Comparison of ENCODE assay signal across 1 cellular context in the genomic region with DNA sequence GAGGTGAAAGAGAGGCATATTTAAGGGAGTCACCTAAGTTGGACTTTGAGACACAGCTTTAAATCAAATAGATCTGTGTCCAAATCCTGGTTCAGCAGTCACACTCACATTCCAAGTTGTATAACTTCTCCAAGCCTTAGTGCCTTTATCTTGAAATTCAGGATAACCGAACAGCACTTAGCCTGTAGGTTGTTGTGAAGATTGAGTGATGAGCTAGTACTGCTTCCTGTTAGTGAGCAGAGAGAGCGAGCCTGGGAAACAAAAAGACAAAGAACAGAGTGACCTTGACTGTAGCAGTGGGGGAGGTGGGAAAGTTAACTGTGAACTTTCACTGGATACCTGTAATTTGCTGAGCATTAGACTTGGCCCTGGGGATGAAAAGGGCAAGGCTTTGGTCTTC.
TF ChIP-seq lines count a peak whose summit lies in the region.

No MANE protein-coding gene starts in this region.

TF ChIP-seq in GM12878, 131 proteins besides CTCF, POLR2A, EP300 and RAD21:
- TF ChIP-seq KDM1A (IDR thresholded peaks at IDR 0.05; ENCODE audit: borderline replicate concordance) = no peak
- TF ChIP-seq ZBED1 (IDR thresholded peaks at IDR 0.05; ENCODE audit: borderline replicate concordance) = no peak
- TF ChIP-seq, protein P1, sequence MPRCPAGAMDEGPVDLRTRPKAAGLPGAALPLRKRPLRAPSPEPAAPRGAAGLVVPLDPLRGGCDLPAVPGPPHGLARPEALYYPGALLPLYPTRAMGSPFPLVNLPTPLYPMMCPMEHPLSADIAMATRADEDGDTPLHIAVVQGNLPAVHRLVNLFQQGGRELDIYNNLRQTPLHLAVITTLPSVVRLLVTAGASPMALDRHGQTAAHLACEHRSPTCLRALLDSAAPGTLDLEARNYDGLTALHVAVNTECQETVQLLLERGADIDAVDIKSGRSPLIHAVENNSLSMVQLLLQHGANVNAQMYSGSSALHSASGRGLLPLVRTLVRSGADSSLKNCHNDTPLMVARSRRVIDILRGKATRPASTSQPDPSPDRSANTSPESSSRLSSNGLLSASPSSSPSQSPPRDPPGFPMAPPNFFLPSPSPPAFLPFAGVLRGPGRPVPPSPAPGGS (IDR thresholded peaks at IDR 0.05; ENCODE audit: borderline replicate concordance, insufficient read depth, low read depth, low read length, poor library complexity, severe bottlenecking) = no peak
- no peak for TF ChIP-seq HDAC6 (IDR thresholded peaks at IDR 0.05; ENCODE audit: unreplicated experiment)
- TF ChIP-seq PML (IDR thresholded peaks at IDR 0.05; ENCODE audit: low read length) = no peak
- no peak for TF ChIP-seq KAT2A (conservative IDR thresholded peaks at IDR 0.05; ENCODE audit: control insufficient read depth, low read depth, low read length)
- TF ChIP-seq, protein P2, sequence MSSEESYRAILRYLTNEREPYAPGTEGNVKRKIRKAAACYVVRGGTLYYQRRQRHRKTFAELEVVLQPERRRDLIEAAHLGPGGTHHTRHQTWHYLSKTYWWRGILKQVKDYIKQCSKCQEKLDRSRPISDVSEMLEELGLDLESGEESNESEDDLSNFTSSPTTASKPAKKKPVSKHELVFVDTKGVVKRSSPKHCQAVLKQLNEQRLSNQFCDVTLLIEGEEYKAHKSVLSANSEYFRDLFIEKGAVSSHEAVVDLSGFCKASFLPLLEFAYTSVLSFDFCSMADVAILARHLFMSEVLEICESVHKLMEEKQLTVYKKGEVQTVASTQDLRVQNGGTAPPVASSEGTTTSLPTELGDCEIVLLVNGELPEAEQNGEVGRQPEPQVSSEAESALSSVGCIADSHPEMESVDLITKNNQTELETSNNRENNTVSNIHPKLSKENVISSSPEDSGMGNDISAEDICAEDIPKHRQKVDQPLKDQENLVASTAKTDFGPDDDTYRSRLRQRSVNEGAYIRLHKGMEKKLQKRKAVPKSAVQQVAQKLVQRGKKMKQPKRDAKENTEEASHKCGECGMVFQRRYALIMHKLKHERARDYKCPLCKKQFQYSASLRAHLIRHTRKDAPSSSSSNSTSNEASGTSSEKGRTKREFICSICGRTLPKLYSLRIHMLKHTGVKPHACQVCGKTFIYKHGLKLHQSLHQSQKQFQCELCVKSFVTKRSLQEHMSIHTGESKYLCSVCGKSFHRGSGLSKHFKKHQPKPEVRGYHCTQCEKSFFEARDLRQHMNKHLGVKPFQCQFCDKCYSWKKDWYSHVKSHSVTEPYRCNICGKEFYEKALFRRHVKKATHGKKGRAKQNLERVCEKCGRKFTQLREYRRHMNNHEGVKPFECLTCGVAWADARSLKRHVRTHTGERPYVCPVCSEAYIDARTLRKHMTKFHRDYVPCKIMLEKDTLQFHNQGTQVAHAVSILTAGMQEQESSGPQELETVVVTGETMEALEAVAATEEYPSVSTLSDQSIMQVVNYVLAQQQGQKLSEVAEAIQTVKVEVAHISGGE (CRISPR knock-in tag; IDR thresholded peaks at IDR 0.05) = no peak
- TF ChIP-seq, protein P3, sequence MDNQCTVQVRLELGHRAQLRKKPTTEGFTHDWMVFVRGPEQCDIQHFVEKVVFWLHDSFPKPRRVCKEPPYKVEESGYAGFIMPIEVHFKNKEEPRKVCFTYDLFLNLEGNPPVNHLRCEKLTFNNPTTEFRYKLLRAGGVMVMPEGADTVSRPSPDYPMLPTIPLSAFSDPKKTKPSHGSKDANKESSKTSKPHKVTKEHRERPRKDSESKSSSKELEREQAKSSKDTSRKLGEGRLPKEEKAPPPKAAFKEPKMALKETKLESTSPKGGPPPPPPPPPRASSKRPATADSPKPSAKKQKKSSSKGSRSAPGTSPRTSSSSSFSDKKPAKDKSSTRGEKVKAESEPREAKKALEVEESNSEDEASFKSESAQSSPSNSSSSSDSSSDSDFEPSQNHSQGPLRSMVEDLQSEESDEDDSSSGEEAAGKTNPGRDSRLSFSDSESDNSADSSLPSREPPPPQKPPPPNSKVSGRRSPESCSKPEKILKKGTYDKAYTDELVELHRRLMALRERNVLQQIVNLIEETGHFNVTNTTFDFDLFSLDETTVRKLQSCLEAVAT (IDR thresholded peaks at IDR 0.05) = no peak
- no peak for TF ChIP-seq SKIL (IDR thresholded peaks at IDR 0.05; ENCODE audit: low read depth, poor library complexity, severe bottlenecking)
- no peak for TF ChIP-seq MXI1 (IDR thresholded peaks at IDR 0.05; ENCODE audit: low read depth, low read length)
- no peak for TF ChIP-seq BRCA1 (IDR thresholded peaks at IDR 0.05; ENCODE audit: low read depth, low read length)
- TF ChIP-seq REST (IDR thresholded peaks at IDR 0.05; ENCODE audit: low read depth, low read length) = no peak
- TF ChIP-seq, protein P4, sequence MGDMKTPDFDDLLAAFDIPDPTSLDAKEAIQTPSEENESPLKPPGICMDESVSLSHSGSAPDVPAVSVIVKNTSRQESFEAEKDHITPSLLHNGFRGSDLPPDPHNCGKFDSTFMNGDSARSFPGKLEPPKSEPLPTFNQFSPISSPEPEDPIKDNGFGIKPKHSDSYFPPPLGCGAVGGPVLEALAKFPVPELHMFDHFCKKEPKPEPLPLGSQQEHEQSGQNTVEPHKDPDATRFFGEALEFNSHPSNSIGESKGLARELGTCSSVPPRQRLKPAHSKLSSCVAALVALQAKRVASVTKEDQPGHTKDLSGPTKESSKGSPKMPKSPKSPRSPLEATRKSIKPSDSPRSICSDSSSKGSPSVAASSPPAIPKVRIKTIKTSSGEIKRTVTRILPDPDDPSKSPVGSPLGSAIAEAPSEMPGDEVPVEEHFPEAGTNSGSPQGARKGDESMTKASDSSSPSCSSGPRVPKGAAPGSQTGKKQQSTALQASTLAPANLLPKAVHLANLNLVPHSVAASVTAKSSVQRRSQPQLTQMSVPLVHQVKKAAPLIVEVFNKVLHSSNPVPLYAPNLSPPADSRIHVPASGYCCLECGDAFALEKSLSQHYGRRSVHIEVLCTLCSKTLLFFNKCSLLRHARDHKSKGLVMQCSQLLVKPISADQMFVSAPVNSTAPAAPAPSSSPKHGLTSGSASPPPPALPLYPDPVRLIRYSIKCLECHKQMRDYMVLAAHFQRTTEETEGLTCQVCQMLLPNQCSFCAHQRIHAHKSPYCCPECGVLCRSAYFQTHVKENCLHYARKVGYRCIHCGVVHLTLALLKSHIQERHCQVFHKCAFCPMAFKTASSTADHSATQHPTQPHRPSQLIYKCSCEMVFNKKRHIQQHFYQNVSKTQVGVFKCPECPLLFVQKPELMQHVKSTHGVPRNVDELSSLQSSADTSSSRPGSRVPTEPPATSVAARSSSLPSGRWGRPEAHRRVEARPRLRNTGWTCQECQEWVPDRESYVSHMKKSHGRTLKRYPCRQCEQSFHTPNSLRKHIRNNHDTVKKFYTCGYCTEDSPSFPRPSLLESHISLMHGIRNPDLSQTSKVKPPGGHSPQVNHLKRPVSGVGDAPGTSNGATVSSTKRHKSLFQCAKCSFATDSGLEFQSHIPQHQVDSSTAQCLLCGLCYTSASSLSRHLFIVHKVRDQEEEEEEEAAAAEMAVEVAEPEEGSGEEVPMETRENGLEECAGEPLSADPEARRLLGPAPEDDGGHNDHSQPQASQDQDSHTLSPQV (IDR thresholded peaks at IDR 0.05) = no peak
- TF ChIP-seq ZNF24 (IDR thresholded peaks at IDR 0.05) = no peak
- no peak for TF ChIP-seq TCF12 (IDR thresholded peaks at IDR 0.05; ENCODE audit: low read depth, low read length)
- TF ChIP-seq ETV6 (conservative IDR thresholded peaks at IDR 0.05 in 1 of 2, IDR thresholded peaks at IDR 0.05 in 1 of 2; ENCODE audit: borderline replicate concordance in 1 of 2, low read depth in 1 of 2) = no peak
